25 cellular contexts compared by ENCODE assay signal in genomic region chr7:74507538-74508319, GRCh38. TPM values are rescaled to one million over a fixed set of nuclear protein-coding genes. Genes with fewer than 3 reads are reported as not detected.
"Had no signal": no experiment of that assay in that cellular context is flagged by ENCODE, and none has a peak within 500 bp of the region (broad histone marks: within the 10 kb centered on the region; RNA-seq: fewer than 3 reads in every experiment).

No MANE protein-coding gene starts in this region.

- H3K36me3 Mint-ChIP-seq: activated naive CD4-positive, alpha-beta T cell treated with anti-CD3 and anti-CD28 coated beads, Interleukin-2, amount 50 U/mL, for 24 hours; natural killer cell had no signal

- H3K27me3 Mint-ChIP-seq: activated naive CD4-positive, alpha-beta T cell treated with anti-CD3 and anti-CD28 coated beads, Interleukin-2, amount 50 U/mL, for 24 hours; activated naive CD8-positive, alpha-beta T cell treated with anti-CD3 and anti-CD28 coated beads, Interleukin-2, amount 50 U/mL, for 24 hours; dendritic cell treated with granulocyte-macrophage colony-stimulating factor and Interleukin-4, amounts not matched to agents 40 ng/mL and 50 ng/mL, for 4 days; stimulated activated naive B cell treated with anti-CD40 and anti-IgM and Interleukin-4, amounts not matched to agents 10 μg/mL and 1 μg/mL and 100 μg/mL, for 72 hours had no signal

- H3K4me3 Mint-ChIP-seq: activated naive CD4-positive, alpha-beta T cell treated with anti-CD3 and anti-CD28 coated beads, Interleukin-2, amount 50 U/mL, for 24 hours; activated naive CD8-positive, alpha-beta T cell treated with anti-CD3 and anti-CD28 coated beads, Interleukin-2, amount 50 U/mL, for 24 hours; dendritic cell treated with granulocyte-macrophage colony-stimulating factor and Interleukin-4, amounts not matched to agents 40 ng/mL and 50 ng/mL, for 4 days; natural killer cell; stimulated activated naive B cell treated with anti-CD40 and anti-IgM and Interleukin-4, amounts not matched to agents 10 μg/mL and 1 μg/mL and 100 μg/mL, for 72 hours; T-helper 1 cell treated with Interleukin-12 subunit alpha and Interleukin-12 subunit beta and Interleukin-4 antibody, amounts not matched to agents 30 μg/mL and 1 μg/mL, for 36 hours had no signal

- H3K4me1 Mint-ChIP-seq: activated naive CD4-positive, alpha-beta T cell treated with anti-CD3 and anti-CD28 coated beads, Interleukin-2, amount 50 U/mL, for 24 hours; activated naive CD8-positive, alpha-beta T cell treated with anti-CD3 and anti-CD28 coated beads, Interleukin-2, amount 50 U/mL, for 24 hours; natural killer cell; stimulated activated naive B cell treated with anti-CD40 and anti-IgM and Interleukin-4, amounts not matched to agents 10 μg/mL and 1 μg/mL and 100 μg/mL, for 72 hours had no signal

- ATAC-seq: activated CD4-positive, CD25-positive, alpha-beta regulatory T cell treated with anti-CD3 and anti-CD28 coated beads, Interleukin-2, amount 50 U/mL, for 24 hours; activated naive CD8-positive, alpha-beta T cell treated with anti-CD3 and anti-CD28 coated beads, Interleukin-2, amount 50 U/mL, for 24 hours; left lung; lower lobe of right lung; natural killer cell; stimulated activated naive B cell treated with anti-CD40 and anti-IgM and Interleukin-4, amounts not matched to agents 10 μg/mL and 1 μg/mL and 100 μg/mL, for 72 hours had no signal

- H3K9me3 Mint-ChIP-seq: activated naive CD4-positive, alpha-beta T cell treated with anti-CD3 and anti-CD28 coated beads, Interleukin-2, amount 50 U/mL, for 24 hours; activated naive CD8-positive, alpha-beta T cell treated with anti-CD3 and anti-CD28 coated beads, Interleukin-2, amount 50 U/mL, for 24 hours; dendritic cell treated with granulocyte-macrophage colony-stimulating factor and Interleukin-4, amounts not matched to agents 40 ng/mL and 50 ng/mL, for 4 days; natural killer cell; stimulated activated naive B cell treated with anti-CD40 and anti-IgM and Interleukin-4, amounts not matched to agents 10 μg/mL and 1 μg/mL and 100 μg/mL, for 72 hours; T-helper 1 cell treated with Interleukin-12 subunit alpha and Interleukin-12 subunit beta and Interleukin-4 antibody, amounts not matched to agents 30 μg/mL and 1 μg/mL, for 36 hours had no signal

- DNase-seq: activated CD4-positive, alpha-beta T cell treated with anti-CD3 and anti-CD28 coated beads for 48 hours; activated CD4-positive, alpha-beta T cell treated with anti-CD3 and anti-CD28 coated beads, Interleukin-2, amount 50 U/mL, for 48 hours; activated CD8-positive, alpha-beta memory T cell treated with anti-CD3 and anti-CD28 coated beads for 24 hours; activated effector memory CD4-positive, alpha-beta T cell treated with anti-CD3 and anti-CD28 coated beads, Interleukin-2, amount 50 U/mL, for 16 hours; activated naive CD8-positive, alpha-beta T cell treated with anti-CD3 and anti-CD28 coated beads, Interleukin-2, amount 50 U/mL, for 24 hours; amygdala; central memory CD4-positive, alpha-beta T cell; left lung; lower lobe of right lung; mesendoderm; natural killer cell; ovary; retina; sigmoid colon; small intestine; stimulated activated CD4-positive, alpha-beta T cell treated with anti-CD3 and anti-CD28 coated beads, Interleukin-1b, Interleukin-23, amount 100 ng/mL, for 48 hours; stimulated activated CD4-positive, alpha-beta T cell treated with anti-CD3 and anti-CD28 coated beads, Interleukin-4, amount 100 ng/mL, for 4 hours; stimulated activated CD8-positive, alpha-beta memory T cell treated with anti-CD3 and anti-CD28 coated beads, Interleukin-4, amount 100 ng/mL, for 48 hours; stimulated activated naive B cell treated with anti-CD40 and anti-IgM and Interleukin-4, amounts not matched to agents 10 μg/mL and 1 μg/mL and 100 μg/mL, for 72 hours; T-helper 9 cell; tibial artery had no signal

- H3K27ac Mint-ChIP-seq: activated naive CD4-positive, alpha-beta T cell treated with anti-CD3 and anti-CD28 coated beads, Interleukin-2, amount 50 U/mL, for 24 hours; activated naive CD8-positive, alpha-beta T cell treated with anti-CD3 and anti-CD28 coated beads, Interleukin-2, amount 50 U/mL, for 24 hours; dendritic cell treated with granulocyte-macrophage colony-stimulating factor and Interleukin-4, amounts not matched to agents 40 ng/mL and 50 ng/mL, for 4 days; natural killer cell; stimulated activated naive B cell treated with anti-CD40 and anti-IgM and Interleukin-4, amounts not matched to agents 10 μg/mL and 1 μg/mL and 100 μg/mL, for 72 hours; T-helper 1 cell treated with Interleukin-12 subunit alpha and Interleukin-12 subunit beta and Interleukin-4 antibody, amounts not matched to agents 30 μg/mL and 1 μg/mL, for 36 hours had no signal

RNA-seq across cellular contexts. Expression of gene GTF2IRD1, which starts 54.0 kb away (rescaled TPM):
- total RNA-seq: natural killer cell had no signal
